8 cellular contexts compared by ENCODE assay signal in genomic region chr22:35257002-35257320, GRCh38. TPM values are rescaled to one million over a fixed set of nuclear protein-coding genes. Genes with fewer than 3 reads are reported as not detected.
DNase-seq lines count a peak whose midpoint lies in the region; ATAC-seq and TF ChIP-seq lines count a peak whose summit lies in the region.

No MANE protein-coding gene starts in this region.

- peak overlapping the region; percentile 83 for H3K4me3 ChIP-seq in astrocyte of the cerebellum (ENCODE audit: low read depth, low read length)

- in situ Hi-C loops in astrocyte of the cerebellum (cut with HindIII; ENCODE audit: low sequenced_read_pairs) = no loop called here

- H3K27me3 Mint-ChIP-seq in mesothelial cell of epicardium (ENCODE audit: low read depth) = no peaks in the 10 kb centered on the region

- H3K4me1 Mint-ChIP-seq in mesothelial cell of epicardium = peaks cover 22% of the 10 kb centered on the region

- peak overlapping the region; percentile 94 for H3K27ac Mint-ChIP-seq in mesothelial cell of epicardium

- peak; percentile 24 for ATAC-seq in GM18909 (IDR thresholded peaks at IDR 0.05; ENCODE audit: poor library complexity, unreplicated experiment)
- ATAC-seq in HG03108 (IDR thresholded peaks at IDR 0.05; ENCODE audit: unreplicated experiment) = peak; percentile 21

- H3K36me3 Mint-ChIP-seq in mesothelial cell of epicardium = no peaks in the 10 kb centered on the region

- no peaks in the 10 kb centered on the region for H3K9me3 Mint-ChIP-seq in mesothelial cell of epicardium

- no peak for DNase-seq in astrocyte of the cerebellum (ENCODE audit: low read depth)
- DNase-seq in mesothelial cell of epicardium (ENCODE audit: low spot score in 2 of 2, unreplicated experiment in 2 of 2) = no peak
- no peak for DNase-seq in cerebellar cortex (ENCODE audit: low spot score)
- no peak for DNase-seq in GM03348 (ENCODE audit: low spot score)
- no peak for DNase-seq in Ammon's horn (ENCODE audit: low spot score)
- DNase-seq in NCI-H146 (lab: John Stamatoyannopoulos, UW) = no peak

- peak overlapping the region; percentile 93 for H3K4me3 Mint-ChIP-seq in mesothelial cell of epicardium

- TF ChIP-seq CTCF in astrocyte of the cerebellum (IDR thresholded peaks at IDR 0.05; ENCODE audit: low read depth, low read length, missing control alignments) (no peak), mesothelial cell of epicardium (IDR thresholded peaks at IDR 0.05; ENCODE audit: unreplicated experiment) (no peak)

RNA-seq across cellular contexts. Expression of gene HMGXB4, which starts 0.3 kb away (rescaled TPM):
- 35.4 to 38.2 TPM (median 36.6 TPM) in 3 replicates for total RNA-seq in mesothelial cell of epicardium

RNA-seq across cellular contexts. Expression of gene TOM1, which starts 42.7 kb away (rescaled TPM):
- 41.4 to 46.0 TPM (median 44.2 TPM) in 3 replicates for total RNA-seq in mesothelial cell of epicardium
